1 cellular context compared by ENCODE assay signal in the genomic region with DNA sequence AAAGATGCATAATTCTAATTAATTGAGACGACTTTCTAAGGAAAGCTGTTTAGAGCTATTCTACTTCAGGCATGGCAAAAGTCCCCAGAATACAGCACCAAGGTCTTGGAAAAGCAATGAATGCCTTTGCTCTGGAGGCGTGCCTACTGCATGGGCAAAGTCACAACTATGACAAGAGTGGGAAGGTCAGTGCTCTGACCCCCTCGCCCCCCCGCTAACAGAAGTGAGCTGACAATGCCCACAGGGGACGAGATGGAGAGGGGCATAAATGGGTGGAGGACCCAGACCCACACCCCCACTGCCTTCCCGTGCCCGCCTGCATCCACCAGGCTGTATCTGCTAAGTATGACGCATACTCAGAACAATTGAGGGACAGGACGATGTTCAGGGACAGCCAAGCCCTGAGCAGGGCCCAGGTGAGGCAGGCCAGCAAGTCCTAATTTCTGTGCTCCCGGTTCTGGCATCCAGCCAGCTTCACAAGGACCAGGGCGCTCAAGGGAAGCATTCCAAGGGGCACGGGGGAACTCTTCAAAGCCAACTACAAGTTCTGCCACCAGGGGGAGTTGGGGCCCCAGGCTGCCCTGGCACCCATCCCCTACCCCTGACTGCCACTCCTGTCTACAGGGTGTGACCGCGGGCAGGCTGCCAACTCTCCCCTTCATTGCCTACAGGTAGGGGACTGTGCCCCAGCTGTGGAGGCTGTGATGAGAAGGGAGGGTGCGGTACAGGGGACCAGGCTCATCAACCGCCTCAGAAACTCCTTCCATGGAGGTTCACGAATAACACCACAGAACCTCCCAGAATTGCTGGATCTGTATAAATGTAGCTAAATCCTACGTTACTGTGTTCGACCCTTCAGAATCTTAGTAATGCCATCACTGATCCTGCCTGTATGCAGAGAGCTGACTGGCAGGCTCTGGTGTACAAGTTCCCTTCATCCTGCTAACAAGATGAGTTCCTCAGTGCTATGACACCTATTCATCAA.
TF ChIP-seq lines count a peak whose summit lies in the region.

No MANE protein-coding gene starts in this region.

TF ChIP-seq in HepG2, 621 proteins besides CTCF, POLR2A, EP300 and RAD21 (continued from another document):
- TF ChIP-seq, protein P1, sequence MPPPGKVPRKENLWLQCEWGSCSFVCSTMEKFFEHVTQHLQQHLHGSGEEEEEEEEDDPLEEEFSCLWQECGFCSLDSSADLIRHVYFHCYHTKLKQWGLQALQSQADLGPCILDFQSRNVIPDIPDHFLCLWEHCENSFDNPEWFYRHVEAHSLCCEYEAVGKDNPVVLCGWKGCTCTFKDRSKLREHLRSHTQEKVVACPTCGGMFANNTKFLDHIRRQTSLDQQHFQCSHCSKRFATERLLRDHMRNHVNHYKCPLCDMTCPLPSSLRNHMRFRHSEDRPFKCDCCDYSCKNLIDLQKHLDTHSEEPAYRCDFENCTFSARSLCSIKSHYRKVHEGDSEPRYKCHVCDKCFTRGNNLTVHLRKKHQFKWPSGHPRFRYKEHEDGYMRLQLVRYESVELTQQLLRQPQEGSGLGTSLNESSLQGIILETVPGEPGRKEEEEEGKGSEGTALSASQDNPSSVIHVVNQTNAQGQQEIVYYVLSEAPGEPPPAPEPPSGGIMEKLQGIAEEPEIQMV (CRISPR knock-in tag; IDR thresholded peaks at IDR 0.05; ENCODE audit: low read depth), result no peak
